8 cellular contexts compared by ENCODE assay signal in genomic region chr10:45672201-45673073, GRCh38. TPM values are rescaled to one million over a fixed set of nuclear protein-coding genes. Genes with fewer than 3 reads are reported as not detected.
DNase-seq lines count a peak whose midpoint lies in the region; ATAC-seq and TF ChIP-seq lines count a peak whose summit lies in the region.

Gene ZFAND4, minus strand, starts transcription at chr10:45672772. Its CDS starts 9,047 bp downstream, at chr10:45663725.

- H3K9ac ChIP-seq in stomach smooth muscle (ENCODE audit: low read length in 2 of 2), result peak within 1 kb of the TSS; percentile 94 to 96

- H3K27ac ChIP-seq in RWPE1 (peak within 1 kb of the TSS; percentile 84), stomach smooth muscle (ENCODE audit: low read length) (peak within 1 kb of the TSS; percentile 80)

- peak within 1 kb of the TSS; percentile 78 for H3K27ac Mint-ChIP-seq in neural crest cell (ENCODE audit: unreplicated experiment)

- no peaks in the 10 kb centered on the region for H3K36me3 ChIP-seq in stomach smooth muscle (ENCODE audit: control insufficient read depth in 2 of 2, insufficient read depth in 2 of 2, low read length in 2 of 2)

- no peaks in the 10 kb centered on the region for H3K9me3 Mint-ChIP-seq in neural crest cell

- CTCF ChIA-PET in RWPE1 (lab: Yijun Ruan, JAX), result interaction anchor here (0.5 to 1.7 kb wide), 4 partner anchors 14 to 1649 kb away, joined by 3 to 11 read pairs (median 4); no protein-coding TSS in a partner anchor

- peaks cover 23% of the 10 kb centered on the region for H3K4me1 Mint-ChIP-seq in neural crest cell

- ATAC-seq in GM21825 (IDR thresholded peaks at IDR 0.05; ENCODE audit: unreplicated experiment), result peak; percentile 97

- peak; percentile 79 for TF ChIP-seq CTCF in RWPE1 (conservative IDR thresholded peaks at IDR 0.05; ENCODE audit: low read depth)
- peak; percentile 39 for TF ChIP-seq CTCF in fibroblast of villous mesenchyme (IDR thresholded peaks at IDR 0.05; ENCODE audit: insufficient read depth, low read depth, low read length)
- TF ChIP-seq CTCF in neural crest cell (conservative IDR thresholded peaks at IDR 0.05), result peak; percentile 74

- POLR2A ChIA-PET in RWPE1 (lab: Yijun Ruan, JAX; ENCODE audit: low non-redundant PET), result no interaction called here

- H3K4me1 ChIP-seq in stomach smooth muscle (ENCODE audit: control insufficient read depth, insufficient read depth, low read length), result peaks cover 8% of the 10 kb centered on the region

- H3K9me3 ChIP-seq in stomach smooth muscle (ENCODE audit: control insufficient read depth in 2 of 2, low read length in 2 of 2), result no peaks in the 10 kb centered on the region

- DNase-seq in EL (peak; percentile 98), Kasumi-1 (lab: John Stamatoyannopoulos, UW) (peak; percentile 94 to 95), RWPE1 (ENCODE audit: low spot score) (peak; percentile 94), fibroblast of villous mesenchyme (ENCODE audit: low read depth) (peak; percentile 97), neural crest cell (ENCODE audit: low read depth, low spot score) (peak; percentile 94)
- peak; percentile 92 for DNase-seq in activated effector memory CD4-positive, alpha-beta T cell treated with Interleukin-2 at 50 U/mL for 16 hours

- peaks cover 1% of the 10 kb centered on the region for H3K27me3 Mint-ChIP-seq in neural crest cell (ENCODE audit: low read depth)

- peak within 1 kb of the TSS; percentile 83 for H3K4me3 ChIP-seq in fibroblast of villous mesenchyme (ENCODE audit: low read depth, low read length)
- peak within 1 kb of the TSS; percentile 92 to 99 for H3K4me3 ChIP-seq in stomach smooth muscle (ENCODE audit: low read length in 2 of 2)

- peaks cover 3% of the 10 kb centered on the region for H3K36me3 Mint-ChIP-seq in neural crest cell (ENCODE audit: low read depth)

- H3K4me3 Mint-ChIP-seq in neural crest cell, result peak within 1 kb of the TSS; percentile 91

- no peaks in the 10 kb centered on the region for H3K27me3 ChIP-seq in stomach smooth muscle (ENCODE audit: control insufficient read depth in 1 of 2, insufficient read depth in 2 of 2, low read length in 2 of 2)

RNA-seq across cellular contexts. Expression of gene ZFAND4, which starts in this region (rescaled TPM):
- total RNA-seq in fibroblast of villous mesenchyme (5.5 and 7.3 TPM in 2 replicates), neural crest cell (12.9 and 16.1 TPM in 2 replicates)

Comparison
In these comparisons a context has a peak if more than half of its experiments do, and no peak if none do; other contexts are left out.
1. Peak in every context shown above with its lines: DNase-seq, ATAC-seq, H3K4me3 ChIP-seq and H3K27ac ChIP-seq.